Comparison of ENCODE assay signal across 8 cellular contexts in the genomic region with DNA sequence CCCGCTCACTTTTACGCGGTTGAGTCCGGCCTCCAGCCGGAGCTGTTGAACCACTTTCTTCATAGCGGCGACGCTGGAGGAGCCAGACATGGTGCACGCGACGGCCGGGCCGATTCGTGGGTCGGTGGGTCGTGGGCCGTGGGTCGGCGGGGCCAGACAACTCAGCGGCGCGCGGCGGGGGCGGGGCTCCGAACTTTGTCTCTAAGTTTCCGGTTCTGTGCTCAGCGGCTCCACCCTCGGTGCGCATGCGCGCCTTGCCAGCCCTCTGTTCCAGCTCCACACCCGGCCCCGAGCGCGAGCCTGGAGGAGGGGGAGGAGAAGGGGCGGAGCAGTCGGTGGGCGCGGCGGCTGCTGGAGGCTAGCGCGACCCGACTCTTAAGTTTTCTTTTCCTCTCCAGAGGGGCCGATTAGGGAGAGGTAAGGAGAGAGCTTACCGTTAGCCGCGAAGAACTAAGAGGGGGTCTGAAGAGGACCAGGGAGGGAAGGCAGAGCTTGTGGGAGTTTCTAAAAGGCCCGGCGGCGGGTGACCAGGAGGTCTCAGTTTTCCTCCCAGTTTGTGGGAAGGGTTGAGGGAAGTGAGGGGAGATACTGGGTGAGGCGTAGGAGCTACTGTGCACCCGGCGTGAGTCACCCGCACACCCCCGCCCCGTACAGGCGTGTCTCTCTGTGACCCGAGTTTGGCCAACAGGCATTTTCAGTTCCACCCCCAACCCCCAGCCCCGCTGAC. TPM values are rescaled to one million over a fixed set of nuclear protein-coding genes. Genes with fewer than 3 reads are reported as not detected.
DNase-seq lines count a peak whose midpoint lies in the region; ATAC-seq and TF ChIP-seq lines count a peak whose summit lies in the region.

A gene (minus strand): TSS at position 580 of the 727 bp plus-strand sequence. CDS start 490 bp downstream, at position 90.
A gene with protein sequence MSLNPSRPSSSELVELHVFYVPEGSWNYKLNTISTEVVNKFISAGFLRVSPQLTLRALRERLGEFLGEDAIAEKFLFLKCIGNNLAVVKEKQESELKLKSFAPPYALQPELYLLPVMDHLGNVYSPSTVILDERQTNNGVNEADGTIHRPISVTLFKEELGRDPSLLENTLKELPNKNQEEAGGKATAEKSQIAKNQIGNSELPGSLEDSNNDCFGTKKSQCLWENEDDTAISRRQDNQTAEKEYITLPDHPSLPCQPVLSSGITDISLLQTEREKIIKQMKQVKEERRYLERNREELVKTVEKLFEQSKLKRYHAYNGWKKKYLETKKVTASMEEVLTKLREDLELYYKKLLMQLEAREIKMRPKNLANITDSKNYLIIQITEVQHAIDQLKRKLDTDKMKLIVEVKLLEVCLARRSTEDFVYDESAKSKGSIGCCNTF (plus strand): TSS at position 385 of the 727 bp plus-strand sequence. CDS start 9,974 bp downstream, outside the sequence.

- H3K9me3 ChIP-seq in liver (ENCODE audit: control insufficient read depth in 4 of 4, low read length in 3 of 4): no peaks in the 10 kb centered on the region

- peak; percentile 14 to 20 for TF ChIP-seq RAD21 in liver (IDR thresholded peaks at IDR 0.05)

- peaks cover 0 to 7% (median 3%) of the 10 kb centered on the region in 4 donors for H3K36me3 ChIP-seq in liver (ENCODE audit: control insufficient read depth in 4 of 4, insufficient read depth in 3 of 4, low read depth in 1 of 4, low read length in 3 of 4)

- DNase-seq in NCI-H69 (lab: John Stamatoyannopoulos, UW) (peak; percentile 94), dermis blood vessel endothelial cell (peak; percentile 98)
- DNase-seq in activated CD4-positive, alpha-beta T cell treated with anti-CD3 and anti-CD28 coated beads, Interleukin-2, amount 50 U/mL, for 24 hours (ENCODE audit: low read depth in 1 of 2, low spot score in 1 of 2): peak; percentile 93 to 95
- DNase-seq in stimulated activated CD4-positive, alpha-beta T cell treated with anti-CD3 and anti-CD28 coated beads, Interleukin-4, amount 100 ng/mL, for 1 hour: peak; percentile 99

- peak within 1 kb of the TSS; percentile 92 to 99 for H3K9ac ChIP-seq in liver (ENCODE audit: low read depth in 1 of 2, low read length in 2 of 2)

- WGBS in liver: under 1% methylated on average over 60 of the region's 60 CpGs

- peak within 1 kb of the TSS; percentile 89 to 98 (median 92) for H3K4me3 ChIP-seq in liver (ENCODE audit: low read depth in 1 of 3, low read length in 3 of 3)

- H3K4me1 ChIP-seq in liver (ENCODE audit: control insufficient read depth in 4 of 4, insufficient read depth in 4 of 4, low read length in 3 of 4): peaks cover 1 to 45% (median 21%) of the 10 kb centered on the region in 4 donors

- ATAC-seq in GM19372 (IDR thresholded peaks at IDR 0.05; ENCODE audit: low read depth, unreplicated experiment) (peak; percentile 81), HG03521 (IDR thresholded peaks at IDR 0.05; ENCODE audit: unreplicated experiment) (peak; percentile 82)

- H3K27me3 ChIP-seq in liver (ENCODE audit: control insufficient read depth in 4 of 4, insufficient read depth in 4 of 4, low read length in 3 of 4): no peaks in the 10 kb centered on the region

- H3K27ac ChIP-seq in C4-2B: peak within 1 kb of the TSS; percentile 96
- peak within 1 kb of the TSS; percentile 99 to 100 for H3K27ac ChIP-seq in liver (ENCODE audit: low read depth in 1 of 2, low read length in 2 of 2)

- TF ChIP-seq CTCF in C4-2B (conservative IDR thresholded peaks at IDR 0.05) (no peak), liver (IDR thresholded peaks at IDR 0.05; ENCODE audit: low read depth, low read length, missing input control) (no peak)

TF ChIP-seq in liver, 16 proteins besides CTCF, POLR2A, EP300 and RAD21:
- TF ChIP-seq FOXA2 (IDR thresholded peaks at IDR 0.05) (peak; percentile 29), NR2F2 (IDR thresholded peaks at IDR 0.05) (peak; percentile 68), GABPA (IDR thresholded peaks at IDR 0.05 in 1 of 2, conservative IDR thresholded peaks at IDR 0.05 in 1 of 2) (peak in 1 of 2 donors; percentile 67), SP1 (IDR thresholded peaks at IDR 0.05) (peak; percentile 78), TAF1 (conservative IDR thresholded peaks at IDR 0.05) (peak; percentile 94), HNF4A (conservative IDR thresholded peaks at IDR 0.05) (peak; percentile 36 to 47), EGR1 (IDR thresholded peaks at IDR 0.05; ENCODE audit: low read depth in 2 of 2) (peak; percentile 38 to 52), FOXA1 (IDR thresholded peaks at IDR 0.05) (no peak), RXRA (IDR thresholded peaks at IDR 0.05) (peak; percentile 72 to 81), HNF4G (IDR thresholded peaks at IDR 0.05) (peak; percentile 15), JUND (IDR thresholded peaks at IDR 0.05) (peak; percentile 89 to 96), YY1 (IDR thresholded peaks at IDR 0.05) (peak; percentile 66)
- TF ChIP-seq, protein P1, sequence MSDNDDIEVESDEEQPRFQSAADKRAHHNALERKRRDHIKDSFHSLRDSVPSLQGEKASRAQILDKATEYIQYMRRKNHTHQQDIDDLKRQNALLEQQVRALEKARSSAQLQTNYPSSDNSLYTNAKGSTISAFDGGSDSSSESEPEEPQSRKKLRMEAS (IDR thresholded peaks at IDR 0.05): peak; percentile 36
- TF ChIP-seq, protein P2, sequence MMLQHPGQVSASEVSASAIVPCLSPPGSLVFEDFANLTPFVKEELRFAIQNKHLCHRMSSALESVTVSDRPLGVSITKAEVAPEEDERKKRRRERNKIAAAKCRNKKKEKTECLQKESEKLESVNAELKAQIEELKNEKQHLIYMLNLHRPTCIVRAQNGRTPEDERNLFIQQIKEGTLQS (IDR thresholded peaks at IDR 0.05): peak; percentile 83
- TF ChIP-seq, protein P3, sequence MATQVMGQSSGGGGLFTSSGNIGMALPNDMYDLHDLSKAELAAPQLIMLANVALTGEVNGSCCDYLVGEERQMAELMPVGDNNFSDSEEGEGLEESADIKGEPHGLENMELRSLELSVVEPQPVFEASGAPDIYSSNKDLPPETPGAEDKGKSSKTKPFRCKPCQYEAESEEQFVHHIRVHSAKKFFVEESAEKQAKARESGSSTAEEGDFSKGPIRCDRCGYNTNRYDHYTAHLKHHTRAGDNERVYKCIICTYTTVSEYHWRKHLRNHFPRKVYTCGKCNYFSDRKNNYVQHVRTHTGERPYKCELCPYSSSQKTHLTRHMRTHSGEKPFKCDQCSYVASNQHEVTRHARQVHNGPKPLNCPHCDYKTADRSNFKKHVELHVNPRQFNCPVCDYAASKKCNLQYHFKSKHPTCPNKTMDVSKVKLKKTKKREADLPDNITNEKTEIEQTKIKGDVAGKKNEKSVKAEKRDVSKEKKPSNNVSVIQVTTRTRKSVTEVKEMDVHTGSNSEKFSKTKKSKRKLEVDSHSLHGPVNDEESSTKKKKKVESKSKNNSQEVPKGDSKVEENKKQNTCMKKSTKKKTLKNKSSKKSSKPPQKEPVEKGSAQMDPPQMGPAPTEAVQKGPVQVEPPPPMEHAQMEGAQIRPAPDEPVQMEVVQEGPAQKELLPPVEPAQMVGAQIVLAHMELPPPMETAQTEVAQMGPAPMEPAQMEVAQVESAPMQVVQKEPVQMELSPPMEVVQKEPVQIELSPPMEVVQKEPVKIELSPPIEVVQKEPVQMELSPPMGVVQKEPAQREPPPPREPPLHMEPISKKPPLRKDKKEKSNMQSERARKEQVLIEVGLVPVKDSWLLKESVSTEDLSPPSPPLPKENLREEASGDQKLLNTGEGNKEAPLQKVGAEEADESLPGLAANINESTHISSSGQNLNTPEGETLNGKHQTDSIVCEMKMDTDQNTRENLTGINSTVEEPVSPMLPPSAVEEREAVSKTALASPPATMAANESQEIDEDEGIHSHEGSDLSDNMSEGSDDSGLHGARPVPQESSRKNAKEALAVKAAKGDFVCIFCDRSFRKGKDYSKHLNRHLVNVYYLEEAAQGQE (IDR thresholded peaks at IDR 0.05): peak; percentile 89
- TF ChIP-seq, protein P4, sequence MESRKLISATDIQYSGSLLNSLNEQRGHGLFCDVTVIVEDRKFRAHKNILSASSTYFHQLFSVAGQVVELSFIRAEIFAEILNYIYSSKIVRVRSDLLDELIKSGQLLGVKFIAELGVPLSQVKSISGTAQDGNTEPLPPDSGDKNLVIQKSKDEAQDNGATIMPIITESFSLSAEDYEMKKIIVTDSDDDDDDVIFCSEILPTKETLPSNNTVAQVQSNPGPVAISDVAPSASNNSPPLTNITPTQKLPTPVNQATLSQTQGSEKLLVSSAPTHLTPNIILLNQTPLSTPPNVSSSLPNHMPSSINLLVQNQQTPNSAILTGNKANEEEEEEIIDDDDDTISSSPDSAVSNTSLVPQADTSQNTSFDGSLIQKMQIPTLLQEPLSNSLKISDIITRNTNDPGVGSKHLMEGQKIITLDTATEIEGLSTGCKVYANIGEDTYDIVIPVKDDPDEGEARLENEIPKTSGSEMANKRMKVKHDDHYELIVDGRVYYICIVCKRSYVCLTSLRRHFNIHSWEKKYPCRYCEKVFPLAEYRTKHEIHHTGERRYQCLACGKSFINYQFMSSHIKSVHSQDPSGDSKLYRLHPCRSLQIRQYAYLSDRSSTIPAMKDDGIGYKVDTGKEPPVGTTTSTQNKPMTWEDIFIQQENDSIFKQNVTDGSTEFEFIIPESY (IDR thresholded peaks at IDR 0.05): peak; percentile 30

RNA-seq across cellular contexts. Expression of the first gene that starts in this region (rescaled TPM):
- total RNA-seq in dermis blood vessel endothelial cell (9.5 and 17.5 TPM in 2 replicates), liver (10 to 100 TPM; 11.4 to 28.8 TPM)
- 100 to 1,000 TPM in 1 of 2 donors, 10 to 100 TPM in 1; 77.8 to 229 TPM for polyA plus RNA-seq in liver

RNA-seq across cellular contexts. Expression of the second gene that starts in this region (rescaled TPM):
- 0.65 and 2.0 TPM in 2 replicates for total RNA-seq in dermis blood vessel endothelial cell
- under 1 TPM; 0.33 to 0.75 TPM for total RNA-seq in liver
- polyA plus RNA-seq in liver: 1 to 10 TPM in 1 of 2 donors, under 1 TPM in 1; 0.06 to 2.2 TPM

Comparison
In these comparisons a context has a peak if more than half of its experiments do, and no peak if none do; other contexts are left out.
1. Peak in every context shown above with its lines: DNase-seq, ATAC-seq, H3K4me3 ChIP-seq and H3K27ac ChIP-seq.